In the genomic region with DNA sequence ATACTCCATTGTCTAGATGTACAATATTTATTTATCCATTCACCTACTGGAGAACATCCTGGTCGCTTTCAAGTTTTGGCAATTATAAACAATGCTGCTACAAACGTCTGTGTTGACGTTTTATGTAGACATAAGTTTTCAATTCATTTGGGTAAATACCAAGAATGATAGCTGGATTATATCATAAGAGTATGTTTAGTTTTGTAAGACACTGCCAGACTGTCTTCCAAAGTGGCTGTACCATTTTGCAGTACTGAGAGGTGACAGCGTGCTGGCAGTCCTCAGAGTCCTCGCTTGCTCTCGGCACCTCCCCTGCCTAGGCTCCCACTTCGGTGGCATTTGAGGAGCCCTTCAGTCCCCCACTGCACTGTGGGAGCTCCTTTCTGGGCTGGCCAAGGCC, we compare ENCODE assay signal across 17 cellular contexts.
"Had no signal": no experiment of that assay in that cellular context is flagged by ENCODE, and none has a peak within 500 bp of the region (broad histone marks: within the 10 kb centered on the region; RNA-seq: fewer than 3 reads in every experiment).

No MANE protein-coding gene starts in this region.

- DNase-seq: dermis blood vessel endothelial cell; dorsolateral prefrontal cortex; effector CD4-positive, alpha-beta T cell; effector memory CD4-positive, alpha-beta T cell; foreskin keratinocyte; heart left ventricle; left cardiac atrium; left ventricle myocardium superior; lower lobe of right lung; mesenchymal stem cell; mucosa of descending colon; naive B cell had no signal

- H2AFZ ChIP-seq: hepatocyte had no signal

- H3K79me2 ChIP-seq: hepatocyte had no signal

- H3K4me3 ChIP-seq: coronary artery, dorsolateral prefrontal cortex, esophagus muscularis mucosa, gastroesophageal sphincter, heart left ventricle, hepatocyte, left lung, lower lobe of right lung, mucosa of descending colon had no signal

- H3K36me3 ChIP-seq: esophagus muscularis mucosa, gastroesophageal sphincter, heart left ventricle, left lung, lower lobe of right lung had no signal

- H3K27ac ChIP-seq: coronary artery, dorsolateral prefrontal cortex, foreskin keratinocyte, gastroesophageal sphincter, heart left ventricle, hepatocyte, left lung, lower lobe of right lung had no signal

- H3K4me2 ChIP-seq: hepatocyte had no signal

- H3K4me1 ChIP-seq: foreskin keratinocyte, heart left ventricle, left lung, lower lobe of right lung had no signal

- H3K27me3 ChIP-seq: dorsolateral prefrontal cortex, esophagus muscularis mucosa, foreskin keratinocyte, gastroesophageal sphincter, heart left ventricle, hepatocyte, left lung had no signal

- H3K9me3 ChIP-seq: esophagus muscularis mucosa, gastroesophageal sphincter, heart left ventricle, left lung, lower lobe of right lung, mucosa of descending colon had no signal
